18 cellular contexts compared by ENCODE assay signal in genomic region chr16:89844739-89845339, GRCh38. TPM values are rescaled to one million over a fixed set of nuclear protein-coding genes. Genes with fewer than 3 reads are reported as not detected.
DNase-seq lines count a peak whose midpoint lies in the region; ATAC-seq and TF ChIP-seq lines count a peak whose summit lies in the region.
"Had no signal": no experiment of that assay in that cellular context is flagged by ENCODE, and none has a peak within 500 bp of the region (broad histone marks: within the 10 kb centered on the region; RNA-seq: fewer than 3 reads in every experiment).

No MANE protein-coding gene starts in this region.

- H3K27ac Mint-ChIP-seq in natural killer cell = peak overlapping the region; percentile 78 to 80

- peaks cover 24 to 25% of the 10 kb centered on the region in 2 donors for H3K4me1 Mint-ChIP-seq in natural killer cell

- H3K9me2 ChIP-seq in OCI-LY7 (ENCODE audit: insufficient read depth, low read length) = no peaks in the 10 kb centered on the region

- no TSS peak for BruUV-seq in OCI-LY7 (replicated peaks; lab: Mats Ljungman, UMichigan)

- H3K4me3 ChIP-seq in BLaER1 treated with 17β-estradiol and CSF1 and Interleukin-3, amounts not matched to agents 10 nM and 100 nM = no peak overlapping the region
- H3K4me3 ChIP-seq in H7 (ENCODE audit: insufficient read depth, low read depth, low read length) (no peak overlapping the region), OCI-LY7 (ENCODE audit: low read depth, low read length, poor library complexity, severe bottlenecking) (peak overlapping the region; percentile 28)

- intact Hi-C loops in OCI-LY7 (cut with micrococcal nuclease; ENCODE audit: unreplicated experiment) = loop anchor here (1.0 kb wide), 2 partner anchors 29 to 34 kb away; partner anchors contain the start of gene FANCA
- intact Hi-C loops in natural killer cell (cut with micrococcal nuclease) = no loop called here

- H3K9me3 Mint-ChIP-seq in natural killer cell = no peaks in the 10 kb centered on the region

- H4K20me1 ChIP-seq in BLaER1 treated with 17β-estradiol and CSF1 and Interleukin-3, amounts not matched to agents 10 nM and 100 nM = 0 out of 22 replicates have a peak, but pooled peaks cover 0 to 4% (median 0%) of the 10 kb centered on the region in 11 experiments
- no peaks in the 10 kb centered on the region for H4K20me1 ChIP-seq in OCI-LY7 (ENCODE audit: insufficient read depth, low read length)

- DNase-seq in H7 = peak; percentile 56
- no peak for DNase-seq in OCI-LY7 (ENCODE audit: low spot score)
- DNase-seq in natural killer cell = no peak
- no peak for DNase-seq in stimulated activated naive CD4-positive, alpha-beta T cell treated with Interleukin-2 at 50 U/mL for 16 hours (lab: John Stamatoyannopoulos, UW)
- no peak for DNase-seq in superior temporal gyrus (ENCODE audit: extremely low spot score)
- DNase-seq: DMS 273 treated with DMSO at 0.1 percent for 48 hours, DND-41, HCEC 1CT, NCI-H1048, NCI-H1436, NCI-H1930, NCI-H226, NCI-H524 had no signal

- H3K27ac ChIP-seq in BLaER1 treated with 17β-estradiol and CSF1 and Interleukin-3, amounts not matched to agents 10 nM and 100 nM = no peak overlapping the region
- peak overlapping the region; percentile 88 for H3K27ac ChIP-seq in OCI-LY7 (ENCODE audit: low read depth, low read length, poor library complexity, severe bottlenecking)
- H3K27ac ChIP-seq: C4-2B, KMS-11 had no signal

- CTCF ChIA-PET in OCI-LY7 (lab: Charles Lee; ENCODE audit: unreplicated experiment) = no interaction called here

- POLR2A ChIA-PET in OCI-LY7 (lab: Charles Lee) = interaction anchor here (0.8 to 3.3 kb wide), 4 partner anchors 29 to 34 kb away, joined by 4 to 24 read pairs (median 6); no protein-coding TSS in a partner anchor

- peak overlapping the region; percentile 48; the same call in 1 of the 2 replicates for H2AFZ ChIP-seq in OCI-LY7 (ENCODE audit: low read length)

- H3K79me2 ChIP-seq in OCI-LY7 (ENCODE audit: insufficient read depth, low read depth, low read length) = no peaks in the 10 kb centered on the region

- H3K9me3 ChIP-seq in BLaER1 treated with 17β-estradiol and CSF1 and Interleukin-3, amounts not matched to agents 10 nM and 100 nM (replicated peaks in 1 of 11) = no peaks in the 10 kb centered on the region
- no peaks in the 10 kb centered on the region for H3K9me3 ChIP-seq in OCI-LY7 (ENCODE audit: low read length)

- H3K9ac ChIP-seq in BLaER1 treated with 17β-estradiol and CSF1 and Interleukin-3, amounts not matched to agents 10 nM and 100 nM = no peak overlapping the region; a peak in 1 of 22 replicates
- H3K9ac ChIP-seq: KMS-11 had no signal

- ATAC-seq in natural killer cell (no peak), HG02852 (IDR thresholded peaks at IDR 0.05; ENCODE audit: unreplicated experiment) (no peak), GM21576 (IDR thresholded peaks at IDR 0.05; ENCODE audit: unreplicated experiment) (no peak)

- no peaks in the 10 kb centered on the region for H3K36me3 Mint-ChIP-seq in natural killer cell

- no peaks in the 10 kb centered on the region for H3K27me3 Mint-ChIP-seq in natural killer cell (ENCODE audit: low read depth in 2 of 2)

- peaks cover 6 to 39% (median 27%) of the 10 kb centered on the region in 10 experiments; a peak in 19 of 20 replicates for H3K4me1 ChIP-seq in BLaER1 treated with 17β-estradiol and CSF1 and Interleukin-3, amounts not matched to agents 10 nM and 100 nM
- H3K4me1 ChIP-seq in OCI-LY7 (ENCODE audit: insufficient read depth, low read length, poor library complexity, severe bottlenecking) = peaks cover 52% of the 10 kb centered on the region

- no peak for TF ChIP-seq CTCF in OCI-LY7 (conservative IDR thresholded peaks at IDR 0.05; ENCODE audit: low read length)
- no peak for TF ChIP-seq CTCF in natural killer cell (IDR thresholded peaks at IDR 0.05)

- H3K4me2 ChIP-seq in BLaER1 treated with 17β-estradiol and CSF1 and Interleukin-3, amounts not matched to agents 10 nM and 100 nM = peak overlapping the region in 9 of 11 experiments; percentile 58 to 80 (median 76); a peak in 19 of 22 replicates
- H3K4me2 ChIP-seq in OCI-LY7 (ENCODE audit: low read length) = peak overlapping the region; percentile 58
- H3K4me2 ChIP-seq: KMS-11 had no signal

- peak overlapping the region; percentile 88 for H3K4me3 Mint-ChIP-seq in natural killer cell

- no peaks in the 10 kb centered on the region for H3K27me3 ChIP-seq in BLaER1 treated with 17β-estradiol and CSF1 and Interleukin-3, amounts not matched to agents 10 nM and 100 nM
- no peaks in the 10 kb centered on the region for H3K27me3 ChIP-seq in H7 (ENCODE audit: control insufficient read depth, insufficient read depth, low read length)

- H3K36me3 ChIP-seq in BLaER1 treated with 17β-estradiol and CSF1 and Interleukin-3, amounts not matched to agents 10 nM and 100 nM = no peaks in the 10 kb centered on the region
- H3K36me3 ChIP-seq in H7 (replicated peaks; ENCODE audit: control insufficient read depth, insufficient read depth, low read length) (no peaks in the 10 kb centered on the region), OCI-LY7 (ENCODE audit: insufficient read depth, low read length) (no peaks in the 10 kb centered on the region)

RNA-seq across cellular contexts. Expression of gene SPIRE2, which starts 16.6 kb away (rescaled TPM):
- 8.2 and 9.6 TPM in 2 replicates for total RNA-seq in H7 (2014; rRNA removed; shearing (Covaris generic))
- 7.1 and 9.4 TPM in 2 replicates for total RNA-seq in OCI-LY7 (2014; rRNA removed; shearing (Covaris generic))
- 43.8 and 48.5 TPM in 2 replicates for total RNA-seq in OCI-LY7 (2022)
- 1 to 10 TPM; 4.5 to 8.7 (median 6.5) TPM for total RNA-seq in natural killer cell

RNA-seq across cellular contexts. Expression of gene FANCA, which starts 28.4 kb away (rescaled TPM):
- total RNA-seq in H7 (2014; rRNA removed; shearing (Covaris generic)) = 51.9 and 52.0 TPM in 2 replicates
- 390 and 478 TPM in 2 replicates for total RNA-seq in OCI-LY7 (2014; rRNA removed; shearing (Covaris generic))
- total RNA-seq in OCI-LY7 (2022) (643 and 721 TPM in 2 replicates), natural killer cell (10 to 100 TPM; 43.3 to 45.4 (median 45.1) TPM)

RNA-seq across cellular contexts. Expression of gene TCF25, which starts 28.6 kb away (rescaled TPM):
- total RNA-seq in H7 (2014; rRNA removed; shearing (Covaris generic)) = 70.5 and 71.8 TPM in 2 replicates
- total RNA-seq in OCI-LY7 (2014; rRNA removed; shearing (Covaris generic)) = 120 and 141 TPM in 2 replicates
- total RNA-seq in OCI-LY7 (2022) = 255 and 263 TPM in 2 replicates
- total RNA-seq in natural killer cell = 100 to 1,000 TPM; 509 to 682 (median 567) TPM
